In genomic region chr11:118152552-118153471, GRCh38 we compare ENCODE assay signal across 8 cellular contexts. TPM values are rescaled to one million over a fixed set of nuclear protein-coding genes. Genes with fewer than 3 reads are reported as not detected.
DNase-seq lines count a peak whose midpoint lies in the region; ATAC-seq and TF ChIP-seq lines count a peak whose summit lies in the region.

TSS of gene SCN4B (minus strand) at chr11:118152823. CDS start at chr11:118152673, 150 bp downstream.

- peak within 1 kb of the TSS in 1 of 2 donors; percentile 11 for H3K27ac ChIP-seq in uterus

- peaks cover 28% of the 10 kb centered on the region for H3K4me1 Mint-ChIP-seq in activated CD8-positive, alpha-beta T cell treated with anti-CD3 and anti-CD28 coated beads, Interleukin-2, amount 10 ng/mL, durations not matched to agents 7 days and 5 days (ENCODE audit: low read depth)

- H3K36me3 ChIP-seq in MG63 = no peaks in the 10 kb centered on the region
- H3K36me3 ChIP-seq in mucosa of stomach (ENCODE audit: control insufficient read depth, insufficient read depth, low read length) = no peaks in the 10 kb centered on the region
- no peaks in the 10 kb centered on the region for H3K36me3 ChIP-seq in uterus

- H3K4me3 ChIP-seq in MG63 (peak within 1 kb of the TSS; percentile 18), mucosa of stomach (ENCODE audit: low read length) (peak within 1 kb of the TSS; percentile 31), uterus (peak within 1 kb of the TSS; percentile 38 to 40)

- POLR2A ChIA-PET in activated CD8-positive, alpha-beta T cell treated with anti-CD3 and anti-CD28 coated beads, Interleukin-2, amount 10 ng/mL, durations not matched to agents 7 days and 5 days (lab: Charles Lee) = interaction anchor here (0.6 kb wide), 1 partner anchor 287 kb away, joined by 5 read pairs; no protein-coding TSS in a partner anchor

- H3K27ac Mint-ChIP-seq in activated CD8-positive, alpha-beta T cell treated with anti-CD3 and anti-CD28 coated beads, Interleukin-2, amount 10 ng/mL, durations not matched to agents 7 days and 5 days = no peak within 1 kb of the TSS

- H3K9ac ChIP-seq in mucosa of stomach (ENCODE audit: low read length) = no peak within 1 kb of the TSS

- H3K9me3 Mint-ChIP-seq in activated CD8-positive, alpha-beta T cell treated with anti-CD3 and anti-CD28 coated beads, Interleukin-2, amount 10 ng/mL, durations not matched to agents 7 days and 5 days (ENCODE audit: insufficient read depth) = no peaks in the 10 kb centered on the region

- no peak for TF ChIP-seq POLR2A in uterus (IDR thresholded peaks at IDR 0.05)

- ATAC-seq in activated CD8-positive, alpha-beta T cell treated with anti-CD3 and anti-CD28 coated beads, Interleukin-2, amount 10 ng/mL, durations not matched to agents 7 days and 5 days = peak; percentile 61
- ATAC-seq in HG02623 (IDR thresholded peaks at IDR 0.05; ENCODE audit: unreplicated experiment) (no peak), GM21576 (IDR thresholded peaks at IDR 0.05; ENCODE audit: unreplicated experiment) (no peak)

- peaks cover 14% of the 10 kb centered on the region; the same call in 1 of the 2 replicates for H3K27me3 ChIP-seq in MG63
- peaks cover 94% of the 10 kb centered on the region for H3K27me3 ChIP-seq in mucosa of stomach (ENCODE audit: control insufficient read depth, insufficient read depth, low read length)
- H3K27me3 ChIP-seq in uterus = no peaks in the 10 kb centered on the region

- CTCF ChIA-PET in activated CD8-positive, alpha-beta T cell treated with anti-CD3 and anti-CD28 coated beads, Interleukin-2, amount 10 ng/mL, durations not matched to agents 7 days and 5 days (lab: Charles Lee) = interaction anchor here (0.9 to 1.7 kb wide), 4 partner anchors 8 to 657 kb away, joined by 3 to 6 read pairs (median 5); no protein-coding TSS in a partner anchor

- peaks cover 73% of the 10 kb centered on the region for H3K27me3 Mint-ChIP-seq in activated CD8-positive, alpha-beta T cell treated with anti-CD3 and anti-CD28 coated beads, Interleukin-2, amount 10 ng/mL, durations not matched to agents 7 days and 5 days (ENCODE audit: low read depth)

- no peak for TF ChIP-seq CTCF in uterus (IDR thresholded peaks at IDR 0.05)

- H3K9me3 ChIP-seq in MG63 (no peaks in the 10 kb centered on the region), mucosa of stomach (ENCODE audit: control insufficient read depth, low read length) (no peaks in the 10 kb centered on the region), uterus (no peaks in the 10 kb centered on the region)

- H3K36me3 Mint-ChIP-seq in activated CD8-positive, alpha-beta T cell treated with anti-CD3 and anti-CD28 coated beads, Interleukin-2, amount 10 ng/mL, durations not matched to agents 7 days and 5 days (ENCODE audit: low read depth) = no peaks in the 10 kb centered on the region

- intact Hi-C loops in uterus (cut with DNase I; ENCODE audit: low total_unique reads) = no loop called here

- H3K4me3 Mint-ChIP-seq in activated CD8-positive, alpha-beta T cell treated with anti-CD3 and anti-CD28 coated beads, Interleukin-2, amount 10 ng/mL, durations not matched to agents 7 days and 5 days = peak within 1 kb of the TSS; percentile 59

- DNase-seq in D341Med (ENCODE audit: low spot score) (peak; percentile 86), MG63 (peak; percentile 62), fibroblast of peridontal ligament (ENCODE audit: extremely low read depth) (peak; percentile 9), uterus (peak; percentile 49 to 63)
- DNase-seq in activated CD8-positive, alpha-beta T cell treated with anti-CD3 and anti-CD28 coated beads, Interleukin-2, amount 10 ng/mL, durations not matched to agents 7 days and 5 days = no peak

- H3K4me1 ChIP-seq in mucosa of stomach (ENCODE audit: control insufficient read depth, insufficient read depth, low read length) (peaks cover 13% of the 10 kb centered on the region), uterus (peaks cover 0 to 9% of the 10 kb centered on the region in 2 donors)

RNA-seq across cellular contexts. Expression of gene SCN4B, which starts in this region (rescaled TPM):
- total RNA-seq in MG63 (2014; rRNA removed; shearing (Covaris generic); ENCODE audit: low replicate concordance) = 0.23 and 0.35 TPM in 2 replicates
- under 1 TPM; 0.05 TPM for total RNA-seq in activated CD8-positive, alpha-beta T cell treated with anti-CD3 and anti-CD28 coated beads, Interleukin-2, amount 10 ng/mL, durations not matched to agents 7 days and 5 days
- 1 to 10 TPM; 1.8 to 7.3 (median 2.5) TPM for total RNA-seq in uterus

Comparison
In these comparisons a context has a peak if more than half of its experiments do, and no peak if none do; other contexts are left out.
1. Peak in DNase-seq and H3K4me3 ChIP-seq in MG63; RNA of the gene not detected or under 1 TPM.
2. Peak in ATAC-seq in activated CD8-positive, alpha-beta T cell treated with anti-CD3 and anti-CD28 coated beads, Interleukin-2, amount 10 ng/mL, durations not matched to agents 7 days and 5 days; RNA of the gene not detected or under 1 TPM.